In genomic region chr10:70283445-70284399, GRCh38 we compare ENCODE assay signal across 10 cellular contexts. TPM values are rescaled to one million over a fixed set of nuclear protein-coding genes. Genes with fewer than 3 reads are reported as not detected.
DNase-seq lines count a peak whose midpoint lies in the region; ATAC-seq and TF ChIP-seq lines count a peak whose summit lies in the region.
"Had no signal": no experiment of that assay in that cellular context is flagged by ENCODE, and none has a peak within 500 bp of the region (broad histone marks: within the 10 kb centered on the region; RNA-seq: fewer than 3 reads in every experiment).

TSS of gene NPFFR1 (minus strand) at chr10:70284004. CDS start at chr10:70283676, 328 bp downstream.

- H3K36me3 ChIP-seq in upper lobe of right lung, result no peaks in the 10 kb centered on the region

- peaks cover 30% of the 10 kb centered on the region for H3K27me3 ChIP-seq in upper lobe of right lung

- ATAC-seq in activated T-cell treated with anti-CD3 and anti-CD28 coated beads, Interleukin-2, amount 50 U/mL, for 72 hours (replicated peaks in 1 of 2), result peak; percentile 32 to 43
- ATAC-seq in memory B cell (ENCODE audit: low read depth) (peak; percentile 53), upper lobe of right lung (peak; percentile 79), GM21619 (IDR thresholded peaks at IDR 0.05; ENCODE audit: unreplicated experiment) (no peak)

- no peak for DNase-seq in activated T-cell treated with anti-CD3 and anti-CD28 coated beads, Interleukin-2, amount 50 U/mL, for 72 hours
- DNase-seq in activated T-cell treated with anti-CD3 and anti-CD28 coated beads for 4 hours, result no peak
- DNase-seq in ecto neural progenitor cell (ENCODE audit: low spot score), result peak; percentile 62
- no peak for DNase-seq in memory B cell (ENCODE audit: low spot score in 2 of 2)
- peak; percentile 69 for DNase-seq in upper lobe of right lung
- no peak for DNase-seq in activated T-helper 2 cell treated with anti-CD3 and anti-CD28 coated beads, Interferon-gamma antibody, Interleukin-2, Interleukin-4, amounts not matched to agents 10 μg/mL and 5 μg/mL and 100 μg/mL, durations not matched to agents 14 hours and 24 hours and 36 hours (ENCODE audit: low spot score)
- DNase-seq in activated CD8-positive, alpha-beta memory T cell treated with anti-CD3 and anti-CD28 coated beads, Interleukin-2, amount 50 U/mL, for 48 hours, result no peak
- DNase-seq: activated T-cell treated with anti-CD3 and anti-CD28 coated beads, Interleukin-2, amount 50 U/mL, for 1 hour had no signal

- H3K36me3 Mint-ChIP-seq in activated T-cell treated with anti-CD3 and anti-CD28 coated beads, Interleukin-2, amount 50 U/mL, for 72 hours (ENCODE audit: insufficient read depth in 2 of 2), result peaks cover 0 to 1% of the 10 kb centered on the region in 2 donors
- no peaks in the 10 kb centered on the region for H3K36me3 Mint-ChIP-seq in memory B cell
- no peaks in the 10 kb centered on the region for H3K36me3 Mint-ChIP-seq in activated T-helper 2 cell treated with anti-CD3 and anti-CD28 coated beads, Interferon-gamma antibody, Interleukin-2, Interleukin-4, amounts not matched to agents 10 μg/mL and 5 μg/mL and 100 μg/mL, durations not matched to agents 14 hours and 24 hours and 36 hours (ENCODE audit: low read depth)

- H3K27ac Mint-ChIP-seq in activated T-cell treated with anti-CD3 and anti-CD28 coated beads, Interleukin-2, amount 50 U/mL, for 72 hours, result no peak within 1 kb of the TSS
- H3K27ac Mint-ChIP-seq in memory B cell, result no peak within 1 kb of the TSS
- no peak within 1 kb of the TSS for H3K27ac Mint-ChIP-seq in activated T-helper 2 cell treated with anti-CD3 and anti-CD28 coated beads, Interferon-gamma antibody, Interleukin-2, Interleukin-4, amounts not matched to agents 10 μg/mL and 5 μg/mL and 100 μg/mL, durations not matched to agents 14 hours and 24 hours and 36 hours

- no peak within 1 kb of the TSS for H3K27ac ChIP-seq in upper lobe of right lung

- intact Hi-C loops in upper lobe of right lung (cut with DNase I), result no loop called here
- intact Hi-C loops in activated T-helper 2 cell treated with anti-CD3 and anti-CD28 coated beads, Interferon-gamma antibody, Interleukin-2, Interleukin-4, amounts not matched to agents 10 μg/mL and 5 μg/mL and 100 μg/mL, durations not matched to agents 14 hours and 24 hours and 36 hours (cut with micrococcal nuclease), result no loop called here

- TF ChIP-seq CTCF in upper lobe of right lung (IDR thresholded peaks at IDR 0.05), result no peak

- peaks cover 69% of the 10 kb centered on the region for H3K27me3 Mint-ChIP-seq in activated T-cell treated with anti-CD3 and anti-CD28 coated beads, Interleukin-2, amount 50 U/mL, for 72 hours (ENCODE audit: low read depth)
- peaks cover 27% of the 10 kb centered on the region for H3K27me3 Mint-ChIP-seq in memory B cell
- peaks cover 70% of the 10 kb centered on the region for H3K27me3 Mint-ChIP-seq in activated T-helper 2 cell treated with anti-CD3 and anti-CD28 coated beads, Interferon-gamma antibody, Interleukin-2, Interleukin-4, amounts not matched to agents 10 μg/mL and 5 μg/mL and 100 μg/mL, durations not matched to agents 14 hours and 24 hours and 36 hours (ENCODE audit: low read depth)

- H3K4me1 Mint-ChIP-seq in activated T-cell treated with anti-CD3 and anti-CD28 coated beads, Interleukin-2, amount 50 U/mL, for 72 hours (ENCODE audit: low read depth), result no peaks in the 10 kb centered on the region
- peaks cover 2% of the 10 kb centered on the region for H3K4me1 Mint-ChIP-seq in memory B cell
- no peaks in the 10 kb centered on the region for H3K4me1 Mint-ChIP-seq in activated T-helper 2 cell treated with anti-CD3 and anti-CD28 coated beads, Interferon-gamma antibody, Interleukin-2, Interleukin-4, amounts not matched to agents 10 μg/mL and 5 μg/mL and 100 μg/mL, durations not matched to agents 14 hours and 24 hours and 36 hours (ENCODE audit: low read depth)

- peak within 1 kb of the TSS; percentile 42 for H3K4me3 ChIP-seq in upper lobe of right lung

- H3K9me3 ChIP-seq in upper lobe of right lung, result no peaks in the 10 kb centered on the region

- peaks cover 9% of the 10 kb centered on the region for H3K4me1 ChIP-seq in upper lobe of right lung

- H3K4me3 Mint-ChIP-seq in activated T-cell treated with anti-CD3 and anti-CD28 coated beads, Interleukin-2, amount 50 U/mL, for 72 hours, result peak within 1 kb of the TSS; percentile 40 to 60
- peak within 1 kb of the TSS; percentile 48 for H3K4me3 Mint-ChIP-seq in memory B cell
- H3K4me3 Mint-ChIP-seq in activated T-helper 2 cell treated with anti-CD3 and anti-CD28 coated beads, Interferon-gamma antibody, Interleukin-2, Interleukin-4, amounts not matched to agents 10 μg/mL and 5 μg/mL and 100 μg/mL, durations not matched to agents 14 hours and 24 hours and 36 hours (ENCODE audit: low read depth), result no peak within 1 kb of the TSS

- H3K9me3 Mint-ChIP-seq in activated T-cell treated with anti-CD3 and anti-CD28 coated beads, Interleukin-2, amount 50 U/mL, for 72 hours, result no peaks in the 10 kb centered on the region
- no peaks in the 10 kb centered on the region for H3K9me3 Mint-ChIP-seq in memory B cell
- no peaks in the 10 kb centered on the region for H3K9me3 Mint-ChIP-seq in activated T-helper 2 cell treated with anti-CD3 and anti-CD28 coated beads, Interferon-gamma antibody, Interleukin-2, Interleukin-4, amounts not matched to agents 10 μg/mL and 5 μg/mL and 100 μg/mL, durations not matched to agents 14 hours and 24 hours and 36 hours

RNA-seq across cellular contexts. Expression of gene NPFFR1, which starts in this region (rescaled TPM):
- under 1 TPM in 1 of 2 donors, not detected in 1; 0.02 TPM for total RNA-seq in activated T-cell treated with anti-CD3 and anti-CD28 coated beads, Interleukin-2, amount 50 U/mL, for 72 hours
- total RNA-seq in upper lobe of right lung, result 1.1 TPM
- not detected in 2 replicates for total RNA-seq in activated T-helper 2 cell treated with anti-CD3 and anti-CD28 coated beads, Interferon-gamma antibody, Interleukin-2, Interleukin-4, amounts not matched to agents 10 μg/mL and 5 μg/mL and 100 μg/mL, durations not matched to agents 14 hours and 24 hours and 36 hours
- total RNA-seq: M059J had no signal

Comparison
In these comparisons a context has a peak if more than half of its experiments do, and no peak if none do; other contexts are left out.
1. Peak in ATAC-seq in activated T-cell treated with anti-CD3 and anti-CD28 coated beads, Interleukin-2, amount 50 U/mL, for 72 hours; RNA of the gene not detected or under 1 TPM.
2. DNase-seq: peak in ecto neural progenitor cell (single experiment) and upper lobe of right lung (single experiment); none in activated T-cell treated with anti-CD3 and anti-CD28 coated beads, Interleukin-2, amount 50 U/mL, for 72 hours (0 of 2), activated T-cell treated with anti-CD3 and anti-CD28 coated beads for 4 hours (single experiment), memory B cell (0 of 2), activated T-helper 2 cell treated with anti-CD3 and anti-CD28 coated beads, Interferon-gamma antibody, Interleukin-2, Interleukin-4, amounts not matched to agents 10 μg/mL and 5 μg/mL and 100 μg/mL, durations not matched to agents 14 hours and 24 hours and 36 hours (single experiment) and activated CD8-positive, alpha-beta memory T cell treated with anti-CD3 and anti-CD28 coated beads, Interleukin-2, amount 50 U/mL, for 48 hours (single experiment).